Comparison of ENCODE assay signal across 24 cellular contexts in genomic region chr3:1019157-1019556, GRCh38.
"Had no signal": no experiment of that assay in that cellular context is flagged by ENCODE, and none has a peak within 500 bp of the region (broad histone marks: within the 10 kb centered on the region; RNA-seq: fewer than 3 reads in every experiment).

No MANE protein-coding gene starts in this region.

- DNase-seq: naive thymus-derived CD8-positive, alpha-beta T cell; nephron progenitor cell; occipital lobe; ovary; psoas muscle; spleen; stimulated activated CD4-positive, alpha-beta T cell treated with anti-CD3 and anti-CD28 coated beads, Interleukin-12 subunit alpha, Interleukin-12 subunit beta, amount 100 ng/mL, for 4 hours; stimulated activated CD4-positive, alpha-beta T cell treated with anti-CD3 and anti-CD28 coated beads, Interleukin-1b, Interleukin-23, amount 100 ng/mL, for 48 hours; stimulated activated CD4-positive, alpha-beta T cell treated with anti-CD3 and anti-CD28 coated beads, Interleukin-4, amount 100 ng/mL, for 1 hour; stimulated activated CD4-positive, alpha-beta T cell treated with anti-CD3 and anti-CD28 coated beads, Interleukin-4, amount 100 ng/mL, for 4 hours; stimulated activated CD8-positive, alpha-beta memory T cell treated with anti-CD3 and anti-CD28 coated beads, Interleukin-4, amount 100 ng/mL, for 48 hours; stimulated activated naive CD4-positive, alpha-beta T cell; stimulated activated naive CD8-positive, alpha-beta T cell treated with anti-CD3 and anti-CD28 coated beads, Interleukin-15, amount 100 ng/mL, for 72 hours; stimulated activated naive CD8-positive, alpha-beta T cell treated with anti-CD3 and anti-CD28 coated beads, Interleukin-15, Interleukin-2, amounts not matched to agents 100 U/mL and 50 U/mL, for 24 hours; substantia nigra; testis; tibial artery; transverse colon; upper lobe of right lung; uterus had no signal

- ATAC-seq: naive thymus-derived CD8-positive, alpha-beta T cell; natural killer cell treated with Interleukin-12 subunit alpha and Interleukin-12 subunit beta and Interleukin-15 and Interleukin-18, amount 100 ng/mL, for 72 hours; psoas muscle; right cardiac atrium; sciatic nerve; stimulated activated memory B cell treated with anti-CD40 and anti-IgM and Interleukin-4, amounts not matched to agents 10 μg/mL and 1 μg/mL and 100 μg/mL, for 72 hours; stimulated activated naive CD8-positive, alpha-beta T cell treated with anti-CD3 and anti-CD28 coated beads, Interleukin-15, amount 100 ng/mL, for 72 hours; stimulated activated naive CD8-positive, alpha-beta T cell treated with anti-CD3 and anti-CD28 coated beads, Interleukin-15, Interleukin-2, amounts not matched to agents 100 U/mL and 50 U/mL, for 24 hours; upper lobe of right lung had no signal
